ENCODE assay signal across 20 cellular contexts in genomic region chr20:1825492-1825891, GRCh38.
A peak's percentile ranks its signal among the peaks of the same experiment; 100 is the strongest.
DNase-seq lines count a peak whose midpoint lies in the region; ATAC-seq, FAIRE-seq and TF ChIP-seq lines count a peak whose summit lies in the region.
"Had no signal": no experiment of that assay in that cellular context is flagged by ENCODE, and none has a peak within 500 bp of the region (broad histone marks: within the 10 kb centered on the region; RNA-seq: fewer than 3 reads in every experiment).

No MANE protein-coding gene starts in this region.

- dilution Hi-C loops in endothelial cell of umbilical vein (cut with MboI; ENCODE audit: extremely low pct_ligation_motif_present, low sequenced_read_pairs), result no loop called here

- no peak for FAIRE-seq in endothelial cell of umbilical vein (lab: Jason Lieb, UNC)
- FAIRE-seq: endometrium, H1 had no signal

- TF ChIP-seq POLR2A in endothelial cell of umbilical vein (IDR thresholded peaks at IDR 0.05; ENCODE audit: low read depth, low read length) (no peak), gastrocnemius medialis (IDR thresholded peaks at IDR 0.05) (no peak)

- peaks cover 6% of the 10 kb centered on the region for H3K4me1 Mint-ChIP-seq in osteocyte (ENCODE audit: unreplicated experiment)
- H3K4me1 Mint-ChIP-seq in effector memory CD8-positive, alpha-beta T cell (ENCODE audit: low read depth in 2 of 2), result no peaks in the 10 kb centered on the region
- H3K4me1 Mint-ChIP-seq: activated CD4-positive, alpha-beta T cell treated with anti-CD3 and anti-CD28 coated beads, Interleukin-2, amount 10 ng/mL, durations not matched to agents 24 days and 14 days had no signal

- H3K9ac ChIP-seq in endothelial cell of umbilical vein (replicated peaks; ENCODE audit: extremely low read depth, insufficient read depth, low read length), result no peak overlapping the region

- H3K4me1 ChIP-seq in endothelial cell of umbilical vein (ENCODE audit: control insufficient read depth, extremely low read depth, insufficient read depth, low read length), result peaks cover 31% of the 10 kb centered on the region
- peaks cover 7% of the 10 kb centered on the region in 2 donors for H3K4me1 ChIP-seq in gastrocnemius medialis

- in situ Hi-C loops in gastrocnemius medialis (cut with MboI; ENCODE audit: low sequenced_read_pairs in 4 of 4), result no loop called here

- no peaks in the 10 kb centered on the region for H3K36me3 ChIP-seq in endothelial cell of umbilical vein (ENCODE audit: control insufficient read depth in 2 of 2, extremely low read depth in 1 of 2, insufficient read depth in 2 of 2, low read length in 2 of 2)
- H3K36me3 ChIP-seq in gastrocnemius medialis, result no peaks in the 10 kb centered on the region
- H3K36me3 ChIP-seq: gastroesophageal sphincter, tibial artery had no signal

- peaks cover 21% of the 10 kb centered on the region for H3K9me3 Mint-ChIP-seq in osteocyte (ENCODE audit: unreplicated experiment)
- H3K9me3 Mint-ChIP-seq in effector memory CD8-positive, alpha-beta T cell, result peaks cover 6 to 17% of the 10 kb centered on the region in 2 donors

- no peak overlapping the region for H3K4me3 ChIP-seq in endothelial cell of umbilical vein (replicated peaks in 1 of 3; ENCODE audit: insufficient read depth in 1 of 3, low read depth in 1 of 3, low read length in 3 of 3)
- no peak overlapping the region for H3K4me3 ChIP-seq in gastrocnemius medialis
- H3K4me3 ChIP-seq: gastroesophageal sphincter, tibial artery had no signal

- H2AFZ ChIP-seq in endothelial cell of umbilical vein (ENCODE audit: low read depth, low read length), result no peak overlapping the region

- H3K9me1 ChIP-seq in endothelial cell of umbilical vein (replicated peaks; ENCODE audit: control insufficient read depth, extremely low read depth, insufficient read depth, low read length), result no peaks in the 10 kb centered on the region

- CTCF ChIA-PET in endothelial cell of umbilical vein (lab: Charles Lee), result interaction anchor here (1.0 to 2.7 kb wide), 5 partner anchors 9 to 49 kb away, joined by 3 to 24 read pairs (median 9); no protein-coding TSS in a partner anchor

- ATAC-seq in SK-N-SH treated with all-trans-retinoic acid at 6 μM for 48 hours (peak; percentile 72), gastrocnemius medialis (no peak), GM21381 (IDR thresholded peaks at IDR 0.05; ENCODE audit: unreplicated experiment) (no peak), Right ventricle myocardium superior (ENCODE audit: poor library complexity) (no peak)
- ATAC-seq in effector memory CD8-positive, alpha-beta T cell (replicated peaks), result no peak
- ATAC-seq: gastroesophageal sphincter; stimulated activated naive B cell treated with anti-CD40 and anti-IgM and Interleukin-4, amounts not matched to agents 10 μg/mL and 1 μg/mL and 100 μg/mL, for 72 hours had no signal

- no peaks in the 10 kb centered on the region for H3K27me3 Mint-ChIP-seq in osteocyte (ENCODE audit: unreplicated experiment)
- peaks cover 43 to 71% of the 10 kb centered on the region in 2 donors for H3K27me3 Mint-ChIP-seq in effector memory CD8-positive, alpha-beta T cell
- H3K27me3 Mint-ChIP-seq: activated CD4-positive, alpha-beta T cell treated with anti-CD3 and anti-CD28 coated beads, Interleukin-2, amount 10 ng/mL, durations not matched to agents 24 days and 14 days; stimulated activated naive B cell treated with anti-CD40 and anti-IgM and Interleukin-4, amounts not matched to agents 10 μg/mL and 1 μg/mL and 100 μg/mL, for 72 hours had no signal

- peak; percentile 77 for DNase-seq in EL
- peak; percentile 11 for DNase-seq in endothelial cell of umbilical vein (ENCODE audit: low read depth, low spot score)
- DNase-seq in osteocyte (ENCODE audit: extremely low spot score, unreplicated experiment), result no peak
- DNase-seq in gastrocnemius medialis, result no peak
- DNase-seq in Right ventricle myocardium superior, result no peak
- DNase-seq in effector memory CD8-positive, alpha-beta T cell, result no peak
- DNase-seq: activated CD4-positive, alpha-beta T cell treated with anti-CD3 and anti-CD28 coated beads, Interleukin-2, amount 10 ng/mL, durations not matched to agents 24 days and 14 days; activated CD8-positive, alpha-beta memory T cell treated with anti-CD3 and anti-CD28 coated beads, Interleukin-2, amount 50 U/mL, for 48 hours; activated effector memory CD4-positive, alpha-beta T cell treated with Interleukin-2 at 50 U/mL for 16 hours; COR-L47; NCI-H1105; NCI-H2081 treated with DMSO at 0.1 percent for 48 hours; NCI-H510A treated with DMSO at 0.1 percent for 48 hours; stimulated activated naive B cell treated with anti-CD40 and anti-IgM and Interleukin-4, amounts not matched to agents 10 μg/mL and 1 μg/mL and 100 μg/mL, for 72 hours; tibial artery had no signal

- BruUV-seq in endothelial cell of umbilical vein (replicated peaks; lab: Mats Ljungman, UMichigan), result no TSS peak

- H4K20me1 ChIP-seq in endothelial cell of umbilical vein (replicated peaks; ENCODE audit: control insufficient read depth, extremely low read depth, insufficient read depth, low read length), result no peaks in the 10 kb centered on the region

- intact Hi-C loops in endothelial cell of umbilical vein (cut with micrococcal nuclease) (loop anchor here (1.0 to 2.0 kb wide), 2 partner anchors 15 to 23 kb away; no protein-coding TSS in a partner anchor), gastrocnemius medialis (cut with DNase I; ENCODE audit: low total_unique reads) (no loop called here), Right ventricle myocardium superior (cut with DNase I) (no loop called here)

- H3K4me3 Mint-ChIP-seq in osteocyte (ENCODE audit: unreplicated experiment), result no peak overlapping the region
- no peak overlapping the region for H3K4me3 Mint-ChIP-seq in effector memory CD8-positive, alpha-beta T cell
- H3K4me3 Mint-ChIP-seq: activated CD4-positive, alpha-beta T cell treated with anti-CD3 and anti-CD28 coated beads, Interleukin-2, amount 10 ng/mL, durations not matched to agents 24 days and 14 days; stimulated activated naive B cell treated with anti-CD40 and anti-IgM and Interleukin-4, amounts not matched to agents 10 μg/mL and 1 μg/mL and 100 μg/mL, for 72 hours had no signal

- H3K27me3 ChIP-seq in endothelial cell of umbilical vein (ENCODE audit: control insufficient read depth in 2 of 2, insufficient read depth in 2 of 2, low read length in 2 of 2), result no peaks in the 10 kb centered on the region
- H3K27me3 ChIP-seq in gastrocnemius medialis, result no peaks in the 10 kb centered on the region
- H3K27me3 ChIP-seq: gastroesophageal sphincter, tibial artery had no signal

- POLR2A ChIA-PET in endothelial cell of umbilical vein (lab: Charles Lee), result interaction anchor here (1.0 kb wide), 1 partner anchor 22 kb away, joined by 3 read pairs; no protein-coding TSS in a partner anchor

- H3K9me3 ChIP-seq in endothelial cell of umbilical vein (replicated peaks; ENCODE audit: control insufficient read depth, insufficient read depth, low read length) (no peaks in the 10 kb centered on the region), gastrocnemius medialis (no peaks in the 10 kb centered on the region)

- peak overlapping the region; percentile 15 for H3K27ac Mint-ChIP-seq in osteocyte (ENCODE audit: unreplicated experiment)
- H3K27ac Mint-ChIP-seq in effector memory CD8-positive, alpha-beta T cell, result no peak overlapping the region
- H3K27ac Mint-ChIP-seq: activated CD4-positive, alpha-beta T cell treated with anti-CD3 and anti-CD28 coated beads, Interleukin-2, amount 10 ng/mL, durations not matched to agents 24 days and 14 days had no signal

- TF ChIP-seq CTCF in endothelial cell of umbilical vein (IDR thresholded peaks at IDR 0.05; ENCODE audit: extremely low read depth in 1 of 2, insufficient read depth in 1 of 2, low read depth in 1 of 2, low read length in 2 of 2), result no peak
- TF ChIP-seq CTCF in osteocyte (IDR thresholded peaks at IDR 0.05), result no peak
- no peak for TF ChIP-seq CTCF in gastrocnemius medialis (IDR thresholded peaks at IDR 0.05 in 4 of 5, conservative IDR thresholded peaks at IDR 0.05 in 1 of 5)

- no peaks in the 10 kb centered on the region for H3K79me2 ChIP-seq in endothelial cell of umbilical vein (ENCODE audit: control insufficient read depth, insufficient read depth, low read length)

- H3K36me3 Mint-ChIP-seq in osteocyte (ENCODE audit: unreplicated experiment), result no peaks in the 10 kb centered on the region
- H3K36me3 Mint-ChIP-seq in effector memory CD8-positive, alpha-beta T cell (ENCODE audit: insufficient read depth), result no peaks in the 10 kb centered on the region

- no peak overlapping the region for H3K4me2 ChIP-seq in endothelial cell of umbilical vein (ENCODE audit: insufficient read depth, low read length)

- H3K27ac ChIP-seq in endothelial cell of umbilical vein (ENCODE audit: insufficient read depth, low read depth, low read length), result no peak overlapping the region
- no peak overlapping the region for H3K27ac ChIP-seq in gastrocnemius medialis
- H3K27ac ChIP-seq: gastroesophageal sphincter, tibial artery had no signal

TF ChIP-seq in SK-N-SH treated with all-trans-retinoic acid at 6 μM for 48 hours, 23 proteins besides CTCF, POLR2A, EP300 and RAD21 (continues in another document):
- TF ChIP-seq CSDC2 (CRISPR knock-in tag; IDR thresholded peaks at IDR 0.05) (no peak), CREB5 (CRISPR knock-in tag; IDR thresholded peaks at IDR 0.05; ENCODE audit: low read depth) (0 out of 2 replicates have a peak, but pooled peaks have one; percentile 29)

TF ChIP-seq in endothelial cell of umbilical vein, 7 proteins besides CTCF, POLR2A, EP300 and RAD21:
- peak; percentile 23 for TF ChIP-seq JUN (IDR thresholded peaks at IDR 0.05; ENCODE audit: borderline replicate concordance, insufficient read depth, insufficient read length, low read depth)
- no peak for TF ChIP-seq POLR2AphosphoS5 (IDR thresholded peaks at IDR 0.05; ENCODE audit: insufficient read depth, low read depth, low read length)

Comparison
In these comparisons a context has a peak if more than half of its experiments do, and no peak if none do; other contexts are left out.
1. DNase-seq: peak in EL (single experiment) and endothelial cell of umbilical vein (single experiment); none in osteocyte (single experiment), gastrocnemius medialis (0 of 2), Right ventricle myocardium superior (single experiment) and effector memory CD8-positive, alpha-beta T cell (0 of 3).